In genomic region chr18:48109961-48110493, GRCh38 we compare ENCODE assay signal across 17 cellular contexts.
DNase-seq lines count a peak whose midpoint lies in the region; ATAC-seq, FAIRE-seq and TF ChIP-seq lines count a peak whose summit lies in the region.
"Had no signal": no experiment of that assay in that cellular context is flagged by ENCODE, and none has a peak within 500 bp of the region (broad histone marks: within the 10 kb centered on the region; RNA-seq: fewer than 3 reads in every experiment).

No MANE protein-coding gene starts in this region.

- H2AK5ac ChIP-seq in H1 (ENCODE audit: low read depth, low read length): no peak overlapping the region

- H2BK120ac ChIP-seq in H1 (replicated peaks; ENCODE audit: low read depth, low read length): no peak overlapping the region

- H3K56ac ChIP-seq in H1 (replicated peaks; ENCODE audit: insufficient read length, low read depth, low read length): no peak overlapping the region

- TF ChIP-seq CTCF in D721Med (IDR thresholded peaks at IDR 0.05; ENCODE audit: insufficient read depth, missing control alignments): no peak
- no peak for TF ChIP-seq CTCF in HCT116 (IDR thresholded peaks at IDR 0.05 in 2 of 3, conservative IDR thresholded peaks at IDR 0.05 in 1 of 3; ENCODE audit: borderline replicate concordance in 1 of 3, insufficient read depth in 1 of 3, low read depth in 2 of 3, low read length in 2 of 3)
- TF ChIP-seq CTCF in H1 (IDR thresholded peaks at IDR 0.05; ENCODE audit: control extremely low read depth in 1 of 3, insufficient read depth in 1 of 3, low read depth in 1 of 3, low read length in 3 of 3): no peak
- no peak for TF ChIP-seq CTCF in nephron progenitor cell (IDR thresholded peaks at IDR 0.05)

- no peak overlapping the region for H2BK5ac ChIP-seq in H1 (ENCODE audit: low read depth, low read length)

- H3K27me3 ChIP-seq in HCT116 (ENCODE audit: insufficient read depth, low read length) (0 out of 2 replicates have a peak, but pooled peaks cover 4% of the 10 kb centered on the region), H1 (replicated peaks in 1 of 4; ENCODE audit: control insufficient read depth in 3 of 4, extremely low read depth in 1 of 4, insufficient read depth in 3 of 4, low read length in 3 of 4) (peaks cover 0 to 2% (median 0%) of the 10 kb centered on the region in 4 experiments; a peak in 3 of 7 replicates), mucosa of rectum (ENCODE audit: control insufficient read depth in 2 of 2, insufficient read depth in 2 of 2, low read length in 2 of 2) (no peaks in the 10 kb centered on the region)
- H3K27me3 ChIP-seq: BE2C had no signal

- H3K9me3 ChIP-seq in HCT116 (ENCODE audit: control insufficient read depth in 1 of 2, insufficient read depth in 1 of 2, low read depth in 1 of 2, low read length in 2 of 2) (no peaks in the 10 kb centered on the region), H1 (ENCODE audit: insufficient read depth in 2 of 2, low read depth in 1 of 2, low read length in 1 of 2) (no peaks in the 10 kb centered on the region), mucosa of rectum (ENCODE audit: control insufficient read depth in 2 of 2, low read length in 2 of 2) (no peaks in the 10 kb centered on the region)
- H3K9me3 ChIP-seq: A549, BE2C had no signal

- H4K91ac ChIP-seq in H1 (replicated peaks; ENCODE audit: insufficient read length, low read length): no peak overlapping the region

- H3K36me3 ChIP-seq in HCT116 (ENCODE audit: control insufficient read depth in 1 of 2, insufficient read depth in 2 of 2, low read length in 2 of 2) (no peaks in the 10 kb centered on the region), H1 (ENCODE audit: control insufficient read depth in 2 of 4, insufficient read depth in 4 of 4, low read length in 3 of 4) (no peaks in the 10 kb centered on the region), mucosa of rectum (ENCODE audit: control insufficient read depth in 2 of 2, insufficient read depth in 2 of 2, low read length in 2 of 2) (peaks cover 0 to 3% of the 10 kb centered on the region in 2 donors)
- H3K36me3 ChIP-seq: BE2C had no signal

- intact Hi-C loops in HCT116 (cut with micrococcal nuclease): no loop called here

- no peak overlapping the region for H4K5ac ChIP-seq in H1 (ENCODE audit: insufficient read length, low read depth, low read length)

- H3K4me1 Mint-ChIP-seq in nephron progenitor cell: peaks cover 58% of the 10 kb centered on the region
- H3K4me1 Mint-ChIP-seq: CD4-positive, alpha-beta memory T cell; IgD-negative memory B cell had no signal

- no TSS peak for BruUV-seq in HCT116 (replicated peaks; lab: Mats Ljungman, UMichigan)

- RAD21 ChIA-PET in HCT116 (lab: Charles Lee; ENCODE audit: low non-redundant PET in 1 of 2, low total read pairs in 2 of 2, uncharacterized antibody in 2 of 2, unreplicated experiment in 2 of 2): no interaction called here

- H4K8ac ChIP-seq in H1 (ENCODE audit: extremely low read depth, insufficient read depth, low read length): no peak overlapping the region

- H3K23me2 ChIP-seq in H1 (ENCODE audit: low read depth, low read length): peaks cover 5% of the 10 kb centered on the region; the same call in 1 of the 2 replicates

- no peak overlapping the region for H3K4me3 Mint-ChIP-seq in nephron progenitor cell
- H3K4me3 Mint-ChIP-seq: CD4-positive, alpha-beta memory T cell; IgD-negative memory B cell had no signal

- TF ChIP-seq RAD21 in HCT116 (IDR thresholded peaks at IDR 0.05; ENCODE audit: low read depth): no peak
- TF ChIP-seq RAD21 in H1 (IDR thresholded peaks at IDR 0.05 in 1 of 2, conservative IDR thresholded peaks at IDR 0.05 in 1 of 2; ENCODE audit: low read depth in 2 of 2, low read length in 2 of 2): no peak

- H3K79me2 ChIP-seq in HCT116 (ENCODE audit: insufficient read depth, low read length) (no peaks in the 10 kb centered on the region), H1 (ENCODE audit: control insufficient read depth in 1 of 2, insufficient read depth in 2 of 2, low read length in 2 of 2) (no peaks in the 10 kb centered on the region)

- H3K27me3 Mint-ChIP-seq in nephron progenitor cell (ENCODE audit: low read depth, poor library complexity): peaks cover 7% of the 10 kb centered on the region

- CTCF ChIA-PET in HCT116 (lab: Charles Lee): no interaction called here
- CTCF ChIA-PET in H1 (lab: Charles Lee; ENCODE audit: partially characterized antibody): interaction anchor here (1.0 to 1.4 kb wide), 6 partner anchors 9 to 81 kb away, joined by 3 to 6 read pairs (median 4); no protein-coding TSS in a partner anchor

- TF ChIP-seq POLR2A in HCT116 (IDR thresholded peaks at IDR 0.05; ENCODE audit: borderline replicate concordance, extremely low read depth, insufficient read depth, insufficient read length) (no peak), H1 (IDR thresholded peaks at IDR 0.05; ENCODE audit: control extremely low read depth in 1 of 2, low read depth in 2 of 2, low read length in 2 of 2) (no peak)

- no peak for TF ChIP-seq EP300 in H1 (IDR thresholded peaks at IDR 0.05; ENCODE audit: borderline replicate concordance in 1 of 2, low read depth in 2 of 2, low read length in 2 of 2)

- no peak overlapping the region for H3K4me3 ChIP-seq in HCT116 (replicated peaks in 1 of 2; ENCODE audit: low read depth in 1 of 2, low read length in 2 of 2)
- H3K4me3 ChIP-seq in H1 (ENCODE audit: extremely low read depth in 1 of 4, insufficient read depth in 2 of 4, low read depth in 3 of 4, low read length in 4 of 4): no peak overlapping the region
- no peak overlapping the region for H3K4me3 ChIP-seq in mucosa of rectum (ENCODE audit: low read length in 2 of 2)
- H3K4me3 ChIP-seq: A549 had no signal

- H3K4me1 ChIP-seq in HCT116 (ENCODE audit: control insufficient read depth in 1 of 2, insufficient read depth in 2 of 2, low read length in 2 of 2) (peaks cover 7 to 10% of the 10 kb centered on the region in 2 experiments; a peak in 3 of 4 replicates), H1 (replicated peaks in 1 of 4; ENCODE audit: control insufficient read depth in 3 of 4, insufficient read depth in 4 of 4, low read length in 3 of 4) (peaks cover 0 to 12% (median 7%) of the 10 kb centered on the region in 4 experiments; a peak in 5 of 7 replicates), mucosa of rectum (ENCODE audit: control insufficient read depth in 2 of 2, insufficient read depth in 2 of 2, low read length in 2 of 2) (peaks cover 16 to 43% of the 10 kb centered on the region in 2 donors)
- H3K4me1 ChIP-seq: A549, BE2C had no signal

- H2BK12ac ChIP-seq in H1 (ENCODE audit: low read depth, low read length): peak overlapping the region; percentile 84; the same call in 1 of the 2 replicates

- DNase-seq in D721Med (ENCODE audit: insufficient read length, low spot score) (peak; percentile 58), HCT116 (ENCODE audit: low read depth, low spot score) (no peak), H1 (ENCODE audit: low read depth in 1 of 2, low spot score in 2 of 2) (no peak), nephron progenitor cell (no peak), COLO668 (lab: John Stamatoyannopoulos, UW; ENCODE audit: unreplicated experiment) (no peak), NCI-H2029 (lab: John Stamatoyannopoulos, UW) (no peak), RKO (ENCODE audit: low spot score) (no peak)
- DNase-seq: BE2C; CD4-positive, alpha-beta memory T cell; COR-L47; DND-41; GDM1; H7 had no signal

- H3K4me2 ChIP-seq in HCT116 (ENCODE audit: low read length): no peak overlapping the region
- H3K4me2 ChIP-seq in H1 (ENCODE audit: insufficient read depth in 1 of 2, low read depth in 2 of 2, low read length in 2 of 2): no peak overlapping the region
- H3K4me2 ChIP-seq: A549 had no signal

- ATAC-seq in HCT116: peak; percentile 38; the same call in 1 of the 2 replicates
- ATAC-seq: A549 had no signal

- H3K9ac ChIP-seq in HCT116 (ENCODE audit: low read length) (no peak overlapping the region), H1 (replicated peaks in 1 of 4; ENCODE audit: extremely low read depth in 1 of 4, low read depth in 3 of 4, low read length in 3 of 4) (no peak overlapping the region), mucosa of rectum (ENCODE audit: low read depth in 1 of 2, low read length in 2 of 2) (no peak overlapping the region)

- no peak overlapping the region for H3K14ac ChIP-seq in H1 (ENCODE audit: insufficient read length)

- POLR2A ChIA-PET in HCT116 (lab: Charles Lee): no interaction called here
- POLR2A ChIA-PET in H1 (lab: Charles Lee; ENCODE audit: partially characterized antibody): interaction anchor here (0.5 kb wide), 1 partner anchor 83 kb away, joined by 3 read pairs; no protein-coding TSS in a partner anchor

- H3K27ac ChIP-seq in HCT116 (ENCODE audit: low read depth, low read length) (no peak overlapping the region), H1 (ENCODE audit: low read depth, low read length) (no peak overlapping the region), mucosa of rectum (ENCODE audit: low read depth in 2 of 2, low read length in 2 of 2) (peak overlapping the region; percentile 56 to 68)
- H3K27ac ChIP-seq: A549, C4-2B had no signal

- H3K23ac ChIP-seq in H1 (ENCODE audit: insufficient read length): no peak overlapping the region

- H3K9me2 ChIP-seq in HCT116 (ENCODE audit: insufficient read depth): no peaks in the 10 kb centered on the region

- H3K27ac Mint-ChIP-seq in nephron progenitor cell: no peak overlapping the region
- H3K27ac Mint-ChIP-seq: IgD-negative memory B cell had no signal

- H3K79me1 ChIP-seq in H1 (ENCODE audit: low read depth, low read length): no peaks in the 10 kb centered on the region

- no peak overlapping the region for H3K4ac ChIP-seq in H1 (replicated peaks; ENCODE audit: insufficient read length, low read depth, low read length)

- H2BK15ac ChIP-seq in H1 (ENCODE audit: low read length): peak overlapping the region; percentile 83

- peak; percentile 95 for FAIRE-seq in D721Med (lab: Jason Lieb, UNC)
- FAIRE-seq in H1 (lab: Jason Lieb, UNC): no peak
- FAIRE-seq: A549 had no signal

- 83% methylated on average over 6 of the region's 6 CpGs; no CpG with 5 or more reads in 1 of the 2 experiments for WGBS in H1 (ENCODE audit: extremely low coverage in 1 of 2, insufficient coverage in 1 of 2, insufficient read length in 1 of 2, insufficient replicate concordance in 2 of 2, low coverage in 1 of 2, low lambda C conversion rate in 2 of 2, missing lambda C conversion rate in 1 of 2), 2 experiments

- H3K18ac ChIP-seq in H1 (ENCODE audit: extremely low read depth, low read length): no peak overlapping the region

- H3K36me3 Mint-ChIP-seq in nephron progenitor cell (ENCODE audit: low read depth): no peaks in the 10 kb centered on the region
- H3K36me3 Mint-ChIP-seq: CD4-positive, alpha-beta memory T cell; IgD-negative memory B cell had no signal

- H2AFZ ChIP-seq in HCT116 (ENCODE audit: low read depth, low read length, poor library complexity, severe bottlenecking) (no peak overlapping the region), H1 (ENCODE audit: low read length) (no peak overlapping the region)

- no peak overlapping the region for H2BK20ac ChIP-seq in H1 (ENCODE audit: low read length)

- H4K20me1 ChIP-seq in HCT116 (ENCODE audit: insufficient read depth): no peaks in the 10 kb centered on the region
- H4K20me1 ChIP-seq in H1 (replicated peaks in 1 of 2; ENCODE audit: control insufficient read depth in 1 of 2, insufficient read depth in 2 of 2, low read length in 2 of 2): no peaks in the 10 kb centered on the region

- no peaks in the 10 kb centered on the region for H3K9me3 Mint-ChIP-seq in nephron progenitor cell
- H3K9me3 Mint-ChIP-seq: CD4-positive, alpha-beta memory T cell; IgD-negative memory B cell had no signal

TF ChIP-seq in H1, 55 proteins besides CTCF, POLR2A, EP300 and RAD21 (continues in another document):
- TF ChIP-seq JUND (IDR thresholded peaks at IDR 0.05; ENCODE audit: low read length): no peak

Comparison
In these comparisons a context has a peak if more than half of its experiments do, and no peak if none do; other contexts are left out.
1. H3K27ac ChIP-seq: peak in mucosa of rectum (2 of 2); none in HCT116 (single experiment) and H1 (single experiment).